Comparison of ENCODE assay signal across 21 cellular contexts in the genomic region with DNA sequence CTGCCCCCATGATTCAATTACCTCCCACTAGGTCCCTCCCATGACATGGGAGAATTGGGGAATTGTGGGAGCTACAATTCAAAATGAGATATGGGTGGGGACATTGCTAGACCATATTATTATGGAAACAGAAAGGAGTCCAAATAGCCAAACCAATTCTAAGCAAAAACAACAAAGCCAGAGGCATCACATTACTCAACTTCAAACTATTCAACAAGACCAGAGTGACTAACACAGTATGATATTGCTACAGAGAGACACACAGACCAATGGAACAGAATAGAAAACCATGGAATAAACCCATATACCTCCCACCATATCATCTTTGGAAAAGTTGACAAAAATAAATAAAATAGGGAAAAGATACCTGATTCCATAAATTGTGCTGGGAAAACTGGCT.
DNase-seq lines count a peak whose midpoint lies in the region; ATAC-seq, FAIRE-seq and TF ChIP-seq lines count a peak whose summit lies in the region.
"Had no signal": no experiment of that assay in that cellular context is flagged by ENCODE, and none has a peak within 500 bp of the region (broad histone marks: within the 10 kb centered on the region; RNA-seq: fewer than 3 reads in every experiment).

No MANE protein-coding gene starts in this region.

- H4K91ac ChIP-seq in mesenchymal stem cell (ENCODE audit: low read length), result no peak overlapping the region

- H3K27ac ChIP-seq in mesenchymal stem cell (ENCODE audit: low read length, poor library complexity, severe bottlenecking), result no peak overlapping the region
- H3K27ac ChIP-seq: A549, SJCRH30 had no signal

- H3K4me1 ChIP-seq in mesenchymal stem cell (ENCODE audit: control insufficient read depth, insufficient read depth, low read depth, low read length), result no peaks in the 10 kb centered on the region
- H3K4me1 ChIP-seq: A549, SJCRH30 had no signal

- FAIRE-seq in bronchial epithelial cell (lab: Jason Lieb, UNC), result no peak
- FAIRE-seq: A549, GM19239 had no signal

- no peak overlapping the region for H3K4ac ChIP-seq in mesenchymal stem cell (ENCODE audit: low read depth in 1 of 2, low read length in 2 of 2)

- no peak overlapping the region for H3K18ac ChIP-seq in mesenchymal stem cell (ENCODE audit: low read depth in 1 of 2, low read length in 2 of 2)

- H3K27me3 Mint-ChIP-seq in activated T-helper 17 cell treated with anti-CD3 and anti-CD28 coated beads, Interleukin-2, amount 50 U/mL, for 72 hours, result no peaks in the 10 kb centered on the region
- H3K27me3 Mint-ChIP-seq: CD4-positive, alpha-beta T cell had no signal

- no peak overlapping the region for H2AK5ac ChIP-seq in mesenchymal stem cell (ENCODE audit: low read length, severe bottlenecking)

- H3K4me2 ChIP-seq in mesenchymal stem cell (ENCODE audit: low read length, poor library complexity, severe bottlenecking), result no peak overlapping the region
- H3K4me2 ChIP-seq: A549 had no signal

- H2AFZ ChIP-seq in mesenchymal stem cell (ENCODE audit: low read depth, low read length), result no peak overlapping the region

- H3K4me1 Mint-ChIP-seq in activated T-helper 17 cell treated with anti-CD3 and anti-CD28 coated beads, Interleukin-2, amount 50 U/mL, for 72 hours, result no peaks in the 10 kb centered on the region

- no peaks in the 10 kb centered on the region for H3K79me1 ChIP-seq in mesenchymal stem cell (replicated peaks; ENCODE audit: low read length, poor library complexity, severe bottlenecking)

- no peak overlapping the region for H2BK120ac ChIP-seq in mesenchymal stem cell (ENCODE audit: low read depth, low read length)

- no peak overlapping the region for H2BK12ac ChIP-seq in mesenchymal stem cell (ENCODE audit: low read length in 2 of 2)

- peak; percentile 14 for DNase-seq in HS-5 (ENCODE audit: low read depth)
- peak; percentile 27 for DNase-seq in RKO (ENCODE audit: low spot score)
- DNase-seq in bronchial epithelial cell (ENCODE audit: low read depth), result peak; percentile 56
- DNase-seq in mesenchymal stem cell, result peak; percentile 2
- DNase-seq in NAMALWA (ENCODE audit: low spot score), result no peak
- DNase-seq: CD4-positive, alpha-beta T cell; DMS153; GF-D8; GOT3; NCI-H1105; NCI-H2081; NCI-H2171 treated with DMSO at 0.1 percent for 48 hours; NCI-H510A; NCI-H748 treated with DMSO at 0.1 percent for 48 hours; NK-92 treated with Interleukin-12 subunit alpha and Interleukin-12 subunit beta, amount 100 ng/mL, for 24 hours; SJCRH30 had no signal

- H3K9me3 Mint-ChIP-seq in activated T-helper 17 cell treated with anti-CD3 and anti-CD28 coated beads, Interleukin-2, amount 50 U/mL, for 72 hours, result peaks cover 14% of the 10 kb centered on the region

- no peak overlapping the region for H4K8ac ChIP-seq in mesenchymal stem cell (ENCODE audit: low read length)

- H3K23ac ChIP-seq in mesenchymal stem cell (ENCODE audit: low read length in 2 of 2), result no peak overlapping the region

- H3K4me3 Mint-ChIP-seq in activated T-helper 17 cell treated with anti-CD3 and anti-CD28 coated beads, Interleukin-2, amount 50 U/mL, for 72 hours, result no peak overlapping the region
- H3K4me3 Mint-ChIP-seq: CD4-positive, alpha-beta T cell had no signal

- H3K9ac ChIP-seq in mesenchymal stem cell (ENCODE audit: low read length), result no peak overlapping the region

- no peak for TF ChIP-seq CTCF in bronchial epithelial cell (IDR thresholded peaks at IDR 0.05; ENCODE audit: insufficient read depth, low read length, severe bottlenecking)

- H3K27me3 ChIP-seq in bronchial epithelial cell (ENCODE audit: control insufficient read depth, insufficient read depth, low read length), result no peaks in the 10 kb centered on the region
- no peaks in the 10 kb centered on the region for H3K27me3 ChIP-seq in mesenchymal stem cell (ENCODE audit: control insufficient read depth in 1 of 2, insufficient read depth in 1 of 2, low read length in 2 of 2)
- H3K27me3 ChIP-seq: SJCRH30 had no signal

- H3K9me3 ChIP-seq in mesenchymal stem cell (ENCODE audit: control insufficient read depth, low read length), result peaks cover 48% of the 10 kb centered on the region
- H3K9me3 ChIP-seq: A549, SJCRH30 had no signal

- H3K36me3 ChIP-seq in bronchial epithelial cell (ENCODE audit: control insufficient read depth, insufficient read depth, low read length) (no peaks in the 10 kb centered on the region), mesenchymal stem cell (ENCODE audit: control insufficient read depth in 1 of 2, insufficient read depth in 2 of 2, low read depth in 1 of 2, low read length in 2 of 2) (no peaks in the 10 kb centered on the region)
- H3K36me3 ChIP-seq: SJCRH30 had no signal

- no peak overlapping the region for H2BK5ac ChIP-seq in mesenchymal stem cell (ENCODE audit: low read depth, low read length, poor library complexity, severe bottlenecking)

- no peak overlapping the region for H3K14ac ChIP-seq in mesenchymal stem cell (ENCODE audit: low read length in 2 of 2)

- ATAC-seq in GM21786 (IDR thresholded peaks at IDR 0.05; ENCODE audit: unreplicated experiment), result no peak
- no peak for ATAC-seq in activated T-helper 17 cell treated with anti-CD3 and anti-CD28 coated beads, Interleukin-2, amount 50 U/mL, for 72 hours (replicated peaks)
- no peak for ATAC-seq in GM19452 (IDR thresholded peaks at IDR 0.05; ENCODE audit: unreplicated experiment)
- ATAC-seq: A549 had no signal

- H3K4me3 ChIP-seq in bronchial epithelial cell (ENCODE audit: low read depth, low read length), result no peak overlapping the region
- H3K4me3 ChIP-seq in mesenchymal stem cell (ENCODE audit: insufficient read depth in 1 of 2, low read depth in 1 of 2, low read length in 2 of 2), result no peak overlapping the region
- H3K4me3 ChIP-seq: A549, SJCRH30 had no signal

- H2BK15ac ChIP-seq in mesenchymal stem cell (ENCODE audit: low read depth, poor library complexity, severe bottlenecking), result no peak overlapping the region

- H3K27ac Mint-ChIP-seq in activated T-helper 17 cell treated with anti-CD3 and anti-CD28 coated beads, Interleukin-2, amount 50 U/mL, for 72 hours, result no peak overlapping the region
- H3K27ac Mint-ChIP-seq: CD4-positive, alpha-beta T cell had no signal

- H3K36me3 Mint-ChIP-seq in activated T-helper 17 cell treated with anti-CD3 and anti-CD28 coated beads, Interleukin-2, amount 50 U/mL, for 72 hours (ENCODE audit: low read depth), result no peaks in the 10 kb centered on the region
